ENCODE assay signal across 7 cellular contexts in genomic region chr10:36168777-36169176, GRCh38.
"Had no signal": no experiment of that assay in that cellular context is flagged by ENCODE, and none has a peak within 500 bp of the region (broad histone marks: within the 10 kb centered on the region; RNA-seq: fewer than 3 reads in every experiment).

No MANE protein-coding gene starts in this region.

- ATAC-seq: HepG2, K562 had no signal

- H3K27ac ChIP-seq: HL-60 had no signal

- H3K27me3 Mint-ChIP-seq: IgD-negative memory B cell had no signal

- H3K27ac Mint-ChIP-seq: IgD-negative memory B cell had no signal

- H3K4me3 ChIP-seq: K562 had no signal

- H3K36me3 Mint-ChIP-seq: IgD-negative memory B cell had no signal

- DNase-seq: IMR-90, KBM-7, KG1 had no signal

- H3K4me3 Mint-ChIP-seq: IgD-negative memory B cell had no signal

- H3K4me1 Mint-ChIP-seq: IgD-negative memory B cell had no signal
